In the genomic region with DNA sequence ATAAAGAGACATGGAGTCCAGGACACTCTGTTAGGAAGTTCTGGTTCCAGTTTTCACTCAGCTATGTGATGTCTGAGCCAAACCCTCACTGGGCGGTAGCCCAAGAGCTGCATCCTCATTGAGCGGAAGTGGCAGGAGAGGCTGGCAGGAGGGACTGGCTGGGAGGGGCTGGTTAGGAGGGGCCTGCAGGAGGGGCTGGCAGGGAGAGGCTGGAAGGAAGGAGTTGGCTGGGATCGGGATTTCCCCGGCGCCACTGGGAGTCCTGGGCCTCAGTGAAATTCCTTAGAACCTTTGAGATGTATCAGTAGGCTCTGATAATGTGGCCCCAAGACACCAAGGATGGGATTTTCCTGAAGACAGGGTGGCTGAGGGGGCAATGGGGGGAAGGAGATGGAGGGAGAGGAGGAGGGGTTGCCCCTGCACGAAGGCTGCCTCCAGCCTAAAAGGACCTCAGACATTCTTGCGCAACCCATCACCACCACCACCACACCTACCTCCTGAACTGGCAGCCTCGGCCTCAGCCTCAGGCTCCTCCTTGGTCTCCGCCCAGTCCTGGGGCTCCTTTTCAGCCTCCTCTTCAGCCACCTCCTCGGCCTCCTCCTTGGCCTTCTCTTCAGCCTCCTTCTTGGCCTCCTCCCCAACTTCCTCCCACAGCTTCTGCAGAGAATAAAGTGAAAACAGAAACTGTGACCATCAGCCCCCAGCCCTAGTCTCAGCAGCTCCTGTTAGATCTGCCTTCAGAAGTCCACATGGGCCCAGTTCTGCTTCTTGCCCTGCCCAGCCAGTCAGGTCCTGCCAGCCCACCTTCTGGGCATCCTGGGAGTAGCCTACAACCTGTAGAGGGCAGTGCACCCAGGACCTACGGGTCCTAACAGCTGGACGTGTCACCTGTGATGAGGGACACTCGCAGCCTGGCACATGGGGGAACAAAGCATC, we compare ENCODE assay signal across 9 cellular contexts. TPM values are rescaled to one million over a fixed set of nuclear protein-coding genes. Genes with fewer than 3 reads are reported as not detected.
DNase-seq lines count a peak whose midpoint lies in the region; ATAC-seq, FAIRE-seq and TF ChIP-seq lines count a peak whose summit lies in the region.
"Had no signal": no experiment of that assay in that cellular context is flagged by ENCODE, and none has a peak within 500 bp of the region (broad histone marks: within the 10 kb centered on the region; RNA-seq: fewer than 3 reads in every experiment).

No MANE protein-coding gene starts in this region.

- FAIRE-seq in GM12891 (lab: Jason Lieb, UNC), result no peak

- H3K4me1 ChIP-seq in BE2C (peaks cover 11% of the 10 kb centered on the region), mucosa of descending colon (ENCODE audit: low read depth) (no peaks in the 10 kb centered on the region)

- TF ChIP-seq CTCF in BE2C (IDR thresholded peaks at IDR 0.05; ENCODE audit: low read depth, low read length) (peak; percentile 36), mucosa of descending colon (IDR thresholded peaks at IDR 0.05) (no peak)

- TF ChIP-seq POLR2A in GM12891 (IDR thresholded peaks at IDR 0.05; ENCODE audit: low read depth, low read length), result no peak

- H3K9me3 ChIP-seq in BE2C, result no peaks in the 10 kb centered on the region
- no peaks in the 10 kb centered on the region for H3K9me3 ChIP-seq in mucosa of descending colon

- peaks cover 8% of the 10 kb centered on the region for H3K36me3 ChIP-seq in BE2C
- H3K36me3 ChIP-seq in mucosa of descending colon (ENCODE audit: low read depth), result no peaks in the 10 kb centered on the region

- H3K27me3 ChIP-seq in BE2C, result no peaks in the 10 kb centered on the region

- intact Hi-C loops in mucosa of descending colon (cut with DNase I, micrococcal nuclease), result no loop called here

- peak; percentile 92 for ATAC-seq in mucosa of descending colon
- ATAC-seq in GM18517 (IDR thresholded peaks at IDR 0.05; ENCODE audit: unreplicated experiment), result no peak

- DNase-seq in BE2C (no peak), NCI-H2029 (lab: John Stamatoyannopoulos, UW) (peak; percentile 54), epidermal melanocyte (ENCODE audit: insufficient read length, low spot score) (peak; percentile 51), mucosa of descending colon (peak; percentile 44 to 79 (median 61)), GDM1 (lab: John Stamatoyannopoulos, UW) (no peak), GM12891 (ENCODE audit: insufficient read length, low spot score) (no peak)
- DNase-seq in central memory CD4-positive, alpha-beta T cell, result no peak
- DNase-seq: activated CD8-positive, alpha-beta memory T cell treated with anti-CD3 and anti-CD28 coated beads for 24 hours had no signal

- H3K4me3 ChIP-seq in BE2C (ENCODE audit: low read depth, low read length) (no peak overlapping the region), mucosa of descending colon (no peak overlapping the region)

TF ChIP-seq in GM12891, 5 proteins besides CTCF, POLR2A, EP300 and RAD21:
- TF ChIP-seq POLR2AphosphoS5 (IDR thresholded peaks at IDR 0.05; ENCODE audit: low read depth, low read length), result no peak
- no peak for TF ChIP-seq SPI1 (IDR thresholded peaks at IDR 0.05; ENCODE audit: low read depth, low read length)
- TF ChIP-seq PAX5 (IDR thresholded peaks at IDR 0.05; ENCODE audit: insufficient read depth, low read length, severe bottlenecking), result no peak
- TF ChIP-seq TAF1 (IDR thresholded peaks at IDR 0.05; ENCODE audit: low read depth, low read length), result no peak
- no peak for TF ChIP-seq POU2F2 (IDR thresholded peaks at IDR 0.05; ENCODE audit: low read depth, low read length)
TF ChIP-seq in GM12891: peak in this region for 0.

RNA-seq across cellular contexts. Expression of a gene that starts 31.7 kb away (rescaled TPM):
- polyA plus RNA-seq in BE2C (2012; ENCODE audit: insufficient read depth, insufficient read length, low read depth), result 3.8 TPM
- total RNA-seq in mucosa of descending colon, result 1 to 10 TPM in 1 of 3 donors, under 1 TPM in 2; 0.14 to 2.0 (median 0.55) TPM
- polyA plus RNA-seq in GM12891 (2012; ENCODE audit: low read depth, missing spikeins), result not detected

Comparison
In these comparisons a context has a peak if more than half of its experiments do, and no peak if none do; other contexts are left out.
1. DNase-seq: peak in NCI-H2029 (single experiment), epidermal melanocyte (single experiment) and mucosa of descending colon (3 of 3); none in BE2C (single experiment), GDM1 (single experiment), central memory CD4-positive, alpha-beta T cell (single experiment) and GM12891 (single experiment).